ENCODE assay signal across 2 cellular contexts in the genomic region with DNA sequence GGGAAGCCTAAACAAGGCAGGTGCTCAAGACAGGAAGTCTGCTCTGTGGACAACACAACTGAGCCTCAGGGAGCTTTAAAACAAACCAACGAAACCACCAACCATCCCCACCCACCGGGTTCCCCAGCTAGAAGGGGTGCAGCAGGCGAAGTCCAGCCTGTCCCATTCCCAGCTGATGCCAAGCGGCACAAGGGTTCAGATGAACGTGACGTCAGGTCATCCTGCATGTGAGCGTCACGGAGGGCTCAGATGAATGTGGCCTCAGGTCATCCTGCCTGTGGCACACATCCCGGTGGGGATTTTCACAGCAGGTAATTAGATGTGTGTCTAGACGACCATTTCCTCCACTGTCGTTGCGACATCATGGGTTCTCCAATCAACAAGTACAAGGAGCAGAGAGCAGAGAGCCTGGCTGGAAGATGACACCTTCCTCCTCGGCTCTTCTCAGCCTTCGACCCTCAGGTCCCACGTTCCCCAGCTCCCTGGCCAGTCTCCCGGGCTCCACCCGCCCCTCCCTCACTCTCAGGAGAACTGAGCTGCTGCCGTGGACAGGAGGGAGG.
TF ChIP-seq lines count a peak whose summit lies in the region.

No MANE protein-coding gene starts in this region.

TF ChIP-seq in A549, 52 proteins besides CTCF, POLR2A, EP300 and RAD21:
- TF ChIP-seq CEBPB (IDR thresholded peaks at IDR 0.05) (peak; percentile 12 to 53; a peak in 3 of 4 replicates), RFX5 (IDR thresholded peaks at IDR 0.05) (no peak)

TF ChIP-seq in SK-N-SH, 30 proteins besides CTCF, POLR2A, EP300 and RAD21:
- TF ChIP-seq SIN3A (IDR thresholded peaks at IDR 0.05; ENCODE audit: borderline replicate concordance, low read depth, low read length): no peak
- no peak for TF ChIP-seq RCOR1 (IDR thresholded peaks at IDR 0.05; ENCODE audit: low read length)
- TF ChIP-seq ELF1 (IDR thresholded peaks at IDR 0.05): no peak
- TF ChIP-seq, protein P1, sequence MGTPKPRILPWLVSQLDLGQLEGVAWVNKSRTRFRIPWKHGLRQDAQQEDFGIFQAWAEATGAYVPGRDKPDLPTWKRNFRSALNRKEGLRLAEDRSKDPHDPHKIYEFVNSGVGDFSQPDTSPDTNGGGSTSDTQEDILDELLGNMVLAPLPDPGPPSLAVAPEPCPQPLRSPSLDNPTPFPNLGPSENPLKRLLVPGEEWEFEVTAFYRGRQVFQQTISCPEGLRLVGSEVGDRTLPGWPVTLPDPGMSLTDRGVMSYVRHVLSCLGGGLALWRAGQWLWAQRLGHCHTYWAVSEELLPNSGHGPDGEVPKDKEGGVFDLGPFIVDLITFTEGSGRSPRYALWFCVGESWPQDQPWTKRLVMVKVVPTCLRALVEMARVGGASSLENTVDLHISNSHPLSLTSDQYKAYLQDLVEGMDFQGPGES (IDR thresholded peaks at IDR 0.05; ENCODE audit: low read depth, low read length): no peak
- no peak for TF ChIP-seq EZH2phosphoT487 (IDR thresholded peaks at IDR 0.05; ENCODE audit: borderline replicate concordance, low read depth)
- no peak for TF ChIP-seq RFX5 (IDR thresholded peaks at IDR 0.05; ENCODE audit: low read length)
- no peak for TF ChIP-seq NRF1 (IDR thresholded peaks at IDR 0.05; ENCODE audit: low read depth, low read length)
- no peak for TF ChIP-seq FOXM1 (IDR thresholded peaks at IDR 0.05; ENCODE audit: low read depth)
- TF ChIP-seq SMC3 (IDR thresholded peaks at IDR 0.05; ENCODE audit: low read depth, low read length): no peak
- no peak for TF ChIP-seq NFIC (IDR thresholded peaks at IDR 0.05; ENCODE audit: borderline replicate concordance)
- no peak for TF ChIP-seq POLR2AphosphoS5 (IDR thresholded peaks at IDR 0.05; ENCODE audit: low read depth, low read length)
- no peak for TF ChIP-seq FOSL2 (IDR thresholded peaks at IDR 0.05; ENCODE audit: borderline replicate concordance, low read depth)
- TF ChIP-seq, protein P2, sequence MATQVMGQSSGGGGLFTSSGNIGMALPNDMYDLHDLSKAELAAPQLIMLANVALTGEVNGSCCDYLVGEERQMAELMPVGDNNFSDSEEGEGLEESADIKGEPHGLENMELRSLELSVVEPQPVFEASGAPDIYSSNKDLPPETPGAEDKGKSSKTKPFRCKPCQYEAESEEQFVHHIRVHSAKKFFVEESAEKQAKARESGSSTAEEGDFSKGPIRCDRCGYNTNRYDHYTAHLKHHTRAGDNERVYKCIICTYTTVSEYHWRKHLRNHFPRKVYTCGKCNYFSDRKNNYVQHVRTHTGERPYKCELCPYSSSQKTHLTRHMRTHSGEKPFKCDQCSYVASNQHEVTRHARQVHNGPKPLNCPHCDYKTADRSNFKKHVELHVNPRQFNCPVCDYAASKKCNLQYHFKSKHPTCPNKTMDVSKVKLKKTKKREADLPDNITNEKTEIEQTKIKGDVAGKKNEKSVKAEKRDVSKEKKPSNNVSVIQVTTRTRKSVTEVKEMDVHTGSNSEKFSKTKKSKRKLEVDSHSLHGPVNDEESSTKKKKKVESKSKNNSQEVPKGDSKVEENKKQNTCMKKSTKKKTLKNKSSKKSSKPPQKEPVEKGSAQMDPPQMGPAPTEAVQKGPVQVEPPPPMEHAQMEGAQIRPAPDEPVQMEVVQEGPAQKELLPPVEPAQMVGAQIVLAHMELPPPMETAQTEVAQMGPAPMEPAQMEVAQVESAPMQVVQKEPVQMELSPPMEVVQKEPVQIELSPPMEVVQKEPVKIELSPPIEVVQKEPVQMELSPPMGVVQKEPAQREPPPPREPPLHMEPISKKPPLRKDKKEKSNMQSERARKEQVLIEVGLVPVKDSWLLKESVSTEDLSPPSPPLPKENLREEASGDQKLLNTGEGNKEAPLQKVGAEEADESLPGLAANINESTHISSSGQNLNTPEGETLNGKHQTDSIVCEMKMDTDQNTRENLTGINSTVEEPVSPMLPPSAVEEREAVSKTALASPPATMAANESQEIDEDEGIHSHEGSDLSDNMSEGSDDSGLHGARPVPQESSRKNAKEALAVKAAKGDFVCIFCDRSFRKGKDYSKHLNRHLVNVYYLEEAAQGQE (IDR thresholded peaks at IDR 0.05; ENCODE audit: low read depth, low read length): no peak
- no peak for TF ChIP-seq TAF1 (IDR thresholded peaks at IDR 0.05; ENCODE audit: borderline replicate concordance, low read depth, low read length)
- no peak for TF ChIP-seq YY1 (IDR thresholded peaks at IDR 0.05; ENCODE audit: low read depth)
- TF ChIP-seq RXRA (IDR thresholded peaks at IDR 0.05; ENCODE audit: borderline replicate concordance, low read depth): no peak
- TF ChIP-seq, protein P3, sequence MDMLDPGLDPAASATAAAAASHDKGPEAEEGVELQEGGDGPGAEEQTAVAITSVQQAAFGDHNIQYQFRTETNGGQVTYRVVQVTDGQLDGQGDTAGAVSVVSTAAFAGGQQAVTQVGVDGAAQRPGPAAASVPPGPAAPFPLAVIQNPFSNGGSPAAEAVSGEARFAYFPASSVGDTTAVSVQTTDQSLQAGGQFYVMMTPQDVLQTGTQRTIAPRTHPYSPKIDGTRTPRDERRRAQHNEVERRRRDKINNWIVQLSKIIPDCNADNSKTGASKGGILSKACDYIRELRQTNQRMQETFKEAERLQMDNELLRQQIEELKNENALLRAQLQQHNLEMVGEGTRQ (IDR thresholded peaks at IDR 0.05; ENCODE audit: borderline replicate concordance, low read depth, low read length): no peak
